ENCODE assay signal across 34 cellular contexts in the genomic region with DNA sequence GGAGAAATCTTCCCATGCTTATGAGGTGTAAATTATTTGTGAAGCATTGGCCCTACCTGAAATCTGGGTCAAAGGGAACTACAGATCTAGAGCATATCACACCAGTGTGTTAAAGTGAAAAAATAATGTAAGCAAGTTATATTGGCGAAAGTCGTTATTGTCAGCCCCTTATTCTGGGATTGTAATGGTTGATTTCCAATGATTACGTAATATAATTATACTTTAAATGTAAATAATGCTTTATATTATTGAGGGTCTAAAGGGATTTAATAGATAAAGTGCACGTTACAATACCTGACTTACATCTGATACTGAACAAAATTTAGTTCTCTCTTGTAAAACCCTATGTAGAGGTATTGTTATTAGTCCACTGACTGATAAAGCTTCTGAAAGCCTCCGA.
"Had no signal": no experiment of that assay in that cellular context is flagged by ENCODE, and none has a peak within 500 bp of the region (broad histone marks: within the 10 kb centered on the region; RNA-seq: fewer than 3 reads in every experiment).

No MANE protein-coding gene starts in this region.

- H3K27me3 Mint-ChIP-seq: activated B cell treated with CpG ODN at 0.5 μM for 24 hours; activated CD4-positive, alpha-beta memory T cell treated with anti-CD3 and anti-CD28 coated beads for 36 hours; activated CD4-positive, alpha-beta T cell treated with anti-CD3 and anti-CD28 coated beads, Interleukin-2, amount 10 ng/mL, durations not matched to agents 24 days and 14 days; activated naive CD8-positive, alpha-beta T cell treated with anti-CD3 and anti-CD28 coated beads for 36 hours; activated T-helper 17 cell treated with anti-CD3 and anti-CD28 coated beads, Interleukin-2, amount 50 U/mL, for 72 hours had no signal

- H3K36me3 ChIP-seq: adrenal gland, brain microvascular endothelial cell, breast epithelium had no signal

- H3K27ac ChIP-seq: adrenal gland, body of pancreas, brain microvascular endothelial cell, breast epithelium, VCaP had no signal

- H3K27ac Mint-ChIP-seq: activated B cell treated with CpG ODN at 0.5 μM for 24 hours; activated CD4-positive, alpha-beta memory T cell treated with anti-CD3 and anti-CD28 coated beads for 36 hours; activated CD4-positive, alpha-beta T cell treated with anti-CD3 and anti-CD28 coated beads, Interleukin-2, amount 10 ng/mL, durations not matched to agents 24 days and 14 days; activated CD8-positive, alpha-beta T cell treated with anti-CD3 and anti-CD28 coated beads for 36 hours; activated naive CD4-positive, alpha-beta T cell treated with anti-CD3 and anti-CD28 coated beads for 36 hours; activated naive CD4-positive, alpha-beta T cell treated with anti-CD3 and anti-CD28 coated beads, Interleukin-2, amount 50 U/mL, for 72 hours; activated naive CD8-positive, alpha-beta T cell treated with anti-CD3 and anti-CD28 coated beads for 36 hours; activated T-cell treated with anti-CD3 and anti-CD28 coated beads, Interleukin-2, amount 50 U/mL, for 72 hours; activated T-helper 1 cell treated with anti-CD3 and anti-CD28 coated beads, Interleukin-12 subunit alpha, Interleukin-12 subunit beta, Interleukin-2, Interleukin-4 antibody, amounts not matched to agents 30 ng/mL and 10 ng/mL and 1 ng/mL, durations not matched to agents 14 hours and 24 hours and 36 hours; activated T-helper 17 cell treated with anti-CD3 and anti-CD28 coated beads, Interleukin-2, amount 50 U/mL, for 72 hours; T-helper 1 cell treated with Interleukin-12 subunit alpha and Interleukin-12 subunit beta and Interleukin-4 antibody, amounts not matched to agents 30 μg/mL and 1 μg/mL, for 36 hours; T-helper 2 cell treated with Interferon-gamma antibody and Interleukin-4, amounts not matched to agents 5 μg/mL and 100 μg/mL, for 36 hours had no signal

- H3K4me1 Mint-ChIP-seq: activated B cell treated with CpG ODN at 0.5 μM for 24 hours; activated naive CD8-positive, alpha-beta T cell treated with anti-CD3 and anti-CD28 coated beads for 36 hours had no signal

- DNase-seq: activated B cell treated with CpG ODN at 0.5 μM for 24 hours; activated CD4-positive, alpha-beta memory T cell treated with anti-CD3 and anti-CD28 coated beads for 36 hours; activated CD4-positive, alpha-beta T cell treated with anti-CD3 and anti-CD28 coated beads for 4 hours; activated CD4-positive, alpha-beta T cell treated with anti-CD3 and anti-CD28 coated beads, Interleukin-2, amount 10 ng/mL, durations not matched to agents 24 days and 14 days; activated CD4-positive, alpha-beta T cell treated with anti-CD3 and anti-CD28 coated beads, Interleukin-2, amount 50 U/mL, for 1 hour; activated CD4-positive, alpha-beta T cell treated with anti-CD3 and anti-CD28 coated beads, Interleukin-2, amount 50 U/mL, for 4 hours; activated CD4-positive, CD25-positive, alpha-beta regulatory T cell treated with anti-CD3 and anti-CD28 coated beads, Interleukin-2, amount 50 U/mL, for 72 hours; activated CD8-positive, alpha-beta memory T cell treated with anti-CD3 and anti-CD28 coated beads, Interleukin-2, amount 50 U/mL, for 4 hours; activated CD8-positive, alpha-beta T cell treated with anti-CD3 and anti-CD28 coated beads for 36 hours; activated effector memory CD4-positive, alpha-beta T cell treated with anti-CD3 and anti-CD28 coated beads, Interleukin-2, amount 50 U/mL, for 16 hours; activated gamma-delta T cell treated with Interleukin-2 at 50 U/mL for 16 hours; activated naive CD4-positive, alpha-beta T cell; activated naive CD4-positive, alpha-beta T cell treated with anti-CD3 and anti-CD28 coated beads for 36 hours; activated naive CD4-positive, alpha-beta T cell treated with anti-CD3 and anti-CD28 coated beads, Interleukin-2, amount 50 U/mL, for 16 hours; activated naive CD8-positive, alpha-beta T cell treated with anti-CD3 and anti-CD28 coated beads for 36 hours; activated T-cell treated with anti-CD3 and anti-CD28 coated beads for 4 hours; activated T-cell treated with anti-CD3 and anti-CD28 coated beads, Interleukin-2, amount 50 U/mL, for 1 hour; activated T-cell treated with anti-CD3 and anti-CD28 coated beads, Interleukin-2, amount 50 U/mL, for 4 hours; activated T-cell treated with anti-CD3 and anti-CD28 coated beads, Interleukin-2, amount 50 U/mL, for 72 hours; adrenal gland; amniotic stem cell; aorta; body of pancreas; brain microvascular endothelial cell; central memory CD4-positive, alpha-beta T cell; T-helper 2 cell; T-helper 9 cell had no signal

- H3K4me1 ChIP-seq: adrenal gland, body of pancreas, breast epithelium had no signal

- H3K4me3 ChIP-seq: adrenal gland, body of pancreas, breast epithelium had no signal

- H3K4me3 Mint-ChIP-seq: activated B cell treated with CpG ODN at 0.5 μM for 24 hours; activated CD4-positive, alpha-beta memory T cell treated with anti-CD3 and anti-CD28 coated beads for 36 hours; activated CD4-positive, alpha-beta T cell treated with anti-CD3 and anti-CD28 coated beads, Interleukin-2, amount 10 ng/mL, durations not matched to agents 24 days and 14 days; activated CD8-positive, alpha-beta T cell treated with anti-CD3 and anti-CD28 coated beads for 36 hours; activated naive CD4-positive, alpha-beta T cell treated with anti-CD3 and anti-CD28 coated beads for 36 hours; activated naive CD8-positive, alpha-beta T cell treated with anti-CD3 and anti-CD28 coated beads for 36 hours; activated T-cell treated with anti-CD3 and anti-CD28 coated beads, Interleukin-2, amount 50 U/mL, for 4 hours; activated T-cell treated with anti-CD3 and anti-CD28 coated beads, Interleukin-2, amount 50 U/mL, for 72 hours; activated T-helper 1 cell treated with anti-CD3 and anti-CD28 coated beads, Interleukin-12 subunit alpha, Interleukin-12 subunit beta, Interleukin-2, Interleukin-4 antibody, amounts not matched to agents 30 ng/mL and 10 ng/mL and 1 ng/mL, durations not matched to agents 14 hours and 24 hours and 36 hours; T-helper 1 cell treated with Interleukin-12 subunit alpha and Interleukin-12 subunit beta and Interleukin-4 antibody, amounts not matched to agents 30 μg/mL and 1 μg/mL, for 36 hours; T-helper 2 cell treated with Interferon-gamma antibody and Interleukin-4, amounts not matched to agents 5 μg/mL and 100 μg/mL, for 36 hours had no signal

- ATAC-seq: activated CD8-positive, alpha-beta T cell treated with anti-CD3 and anti-CD28 coated beads for 36 hours; activated naive CD4-positive, alpha-beta T cell treated with anti-CD3 and anti-CD28 coated beads, Interleukin-2, amount 50 U/mL, for 72 hours; activated T-cell treated with anti-CD3 and anti-CD28 coated beads, Interleukin-2, amount 50 U/mL, for 4 hours; activated T-cell treated with anti-CD3 and anti-CD28 coated beads, Interleukin-2, amount 50 U/mL, for 72 hours; activated T-helper 17 cell treated with anti-CD3 and anti-CD28 coated beads, Interleukin-2, amount 50 U/mL, for 72 hours; body of pancreas had no signal

- H3K27me3 ChIP-seq: adrenal gland, body of pancreas, brain microvascular endothelial cell, breast epithelium had no signal
